Comparison of ENCODE assay signal across 14 cellular contexts in the genomic region with DNA sequence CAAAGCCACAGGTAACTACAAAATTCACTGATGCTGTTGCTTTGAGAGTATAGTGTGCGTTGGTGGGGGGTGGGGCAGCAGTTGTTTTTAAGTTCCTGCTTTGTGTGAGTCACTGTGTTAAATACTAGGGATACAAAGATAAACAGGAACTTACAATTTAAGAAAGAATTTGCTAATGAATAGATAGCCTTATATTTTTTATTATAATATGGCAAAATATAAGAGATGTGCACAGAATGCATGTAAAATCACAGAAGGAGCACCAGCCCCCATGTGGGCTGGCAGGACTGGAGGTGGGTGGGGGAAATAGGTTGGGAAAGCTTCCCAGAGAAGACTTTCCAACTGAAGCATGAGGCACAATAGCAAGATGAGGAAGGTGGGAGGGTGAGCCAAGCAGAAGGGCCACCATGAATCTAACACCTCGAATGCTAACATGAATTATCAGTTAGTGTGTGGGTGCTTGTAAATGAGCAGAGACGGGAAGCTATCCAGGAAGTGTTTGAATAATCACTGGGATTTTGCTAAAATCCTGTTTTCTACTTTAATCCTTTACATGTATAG. TPM values are rescaled to one million over a fixed set of nuclear protein-coding genes. Genes with fewer than 3 reads are reported as not detected.
DNase-seq lines count a peak whose midpoint lies in the region; ATAC-seq and TF ChIP-seq lines count a peak whose summit lies in the region.
"Had no signal": no experiment of that assay in that cellular context is flagged by ENCODE, and none has a peak within 500 bp of the region (broad histone marks: within the 10 kb centered on the region; RNA-seq: fewer than 3 reads in every experiment).

No MANE protein-coding gene starts in this region.

- peaks cover 96% of the 10 kb centered on the region for H3K36me3 ChIP-seq in HUES48 (ENCODE audit: control insufficient read depth, insufficient read depth, low read length)
- peaks cover 0 to 5% of the 10 kb centered on the region in 2 donors for H3K36me3 ChIP-seq in body of pancreas (replicated peaks in 1 of 2; ENCODE audit: insufficient read depth in 1 of 2, low read depth in 2 of 2)
- no peaks in the 10 kb centered on the region for H3K36me3 ChIP-seq in MG63

- H3K4me3 Mint-ChIP-seq in activated T-helper 1 cell treated with anti-CD3 and anti-CD28 coated beads, Interleukin-12 subunit alpha, Interleukin-12 subunit beta, Interleukin-2, Interleukin-4 antibody, amounts not matched to agents 30 ng/mL and 10 ng/mL and 1 ng/mL, durations not matched to agents 14 hours and 24 hours and 36 hours: no peak overlapping the region
- H3K4me3 Mint-ChIP-seq: activated CD4-positive, alpha-beta T cell treated with anti-CD3 and anti-CD28 coated beads, Interleukin-2, amount 10 ng/mL, durations not matched to agents 24 days and 14 days; mesothelial cell of epicardium had no signal

- intact Hi-C loops in body of pancreas (cut with DNase I): loop anchor here (10.0 kb wide), 1 partner anchor 137 kb away; no protein-coding TSS in a partner anchor
- intact Hi-C loops in activated T-helper 1 cell treated with anti-CD3 and anti-CD28 coated beads, Interleukin-12 subunit alpha, Interleukin-12 subunit beta, Interleukin-2, Interleukin-4 antibody, amounts not matched to agents 30 ng/mL and 10 ng/mL and 1 ng/mL, durations not matched to agents 14 hours and 24 hours and 36 hours (cut with micrococcal nuclease): no loop called here

- DNase-seq in A172 (ENCODE audit: low spot score) (peak; percentile 16), body of pancreas (peak in 3 of 4 donors; percentile 21 to 44 (median 30)), iris pigment epithelial cell (ENCODE audit: low read depth) (peak; percentile 71), MG63 (no peak), SKM-1 (lab: John Stamatoyannopoulos, UW; ENCODE audit: unreplicated experiment) (no peak), NCI-H1694 (lab: John Stamatoyannopoulos, UW) (no peak)
- no peak for DNase-seq in activated T-helper 1 cell treated with anti-CD3 and anti-CD28 coated beads, Interleukin-12 subunit alpha, Interleukin-12 subunit beta, Interleukin-2, Interleukin-4 antibody, amounts not matched to agents 30 ng/mL and 10 ng/mL and 1 ng/mL, durations not matched to agents 14 hours and 24 hours and 36 hours (ENCODE audit: low spot score)
- DNase-seq: activated CD4-positive, alpha-beta T cell treated with anti-CD3 and anti-CD28 coated beads, Interleukin-2, amount 10 ng/mL, durations not matched to agents 24 days and 14 days; DMS 273 treated with DMSO at 0.1 percent for 48 hours; NCI-H1436 treated with DMSO at 0.1 percent for 48 hours; NCI-H774; stimulated activated CD4-positive, alpha-beta T cell treated with anti-CD3 and anti-CD28 coated beads, Interleukin-1b, Interleukin-23, amount 100 ng/mL, for 48 hours had no signal

- H3K9me3 Mint-ChIP-seq in activated T-helper 1 cell treated with anti-CD3 and anti-CD28 coated beads, Interleukin-12 subunit alpha, Interleukin-12 subunit beta, Interleukin-2, Interleukin-4 antibody, amounts not matched to agents 30 ng/mL and 10 ng/mL and 1 ng/mL, durations not matched to agents 14 hours and 24 hours and 36 hours: no peaks in the 10 kb centered on the region
- H3K9me3 Mint-ChIP-seq: activated CD4-positive, alpha-beta T cell treated with anti-CD3 and anti-CD28 coated beads, Interleukin-2, amount 10 ng/mL, durations not matched to agents 24 days and 14 days; mesothelial cell of epicardium had no signal

- H3K36me3 Mint-ChIP-seq in activated T-helper 1 cell treated with anti-CD3 and anti-CD28 coated beads, Interleukin-12 subunit alpha, Interleukin-12 subunit beta, Interleukin-2, Interleukin-4 antibody, amounts not matched to agents 30 ng/mL and 10 ng/mL and 1 ng/mL, durations not matched to agents 14 hours and 24 hours and 36 hours (ENCODE audit: low read depth): no peaks in the 10 kb centered on the region

- TF ChIP-seq CTCF in body of pancreas (IDR thresholded peaks at IDR 0.05): no peak

- TF ChIP-seq POLR2A in body of pancreas (IDR thresholded peaks at IDR 0.05): no peak

- H3K4me1 Mint-ChIP-seq in activated T-helper 1 cell treated with anti-CD3 and anti-CD28 coated beads, Interleukin-12 subunit alpha, Interleukin-12 subunit beta, Interleukin-2, Interleukin-4 antibody, amounts not matched to agents 30 ng/mL and 10 ng/mL and 1 ng/mL, durations not matched to agents 14 hours and 24 hours and 36 hours (ENCODE audit: low read depth): peaks cover 7% of the 10 kb centered on the region

- no peaks in the 10 kb centered on the region for H3K9me3 ChIP-seq in HUES48 (ENCODE audit: control insufficient read depth, insufficient read depth, low read length)
- no peaks in the 10 kb centered on the region for H3K9me3 ChIP-seq in body of pancreas
- no peaks in the 10 kb centered on the region for H3K9me3 ChIP-seq in MG63

- 64 to 74% methylated on average over 3 of the region's 3 CpGs for WGBS in body of pancreas, 2 donors

- H3K27ac Mint-ChIP-seq in activated T-helper 1 cell treated with anti-CD3 and anti-CD28 coated beads, Interleukin-12 subunit alpha, Interleukin-12 subunit beta, Interleukin-2, Interleukin-4 antibody, amounts not matched to agents 30 ng/mL and 10 ng/mL and 1 ng/mL, durations not matched to agents 14 hours and 24 hours and 36 hours: no peak overlapping the region
- H3K27ac Mint-ChIP-seq: activated CD4-positive, alpha-beta T cell treated with anti-CD3 and anti-CD28 coated beads, Interleukin-2, amount 10 ng/mL, durations not matched to agents 24 days and 14 days; mesothelial cell of epicardium had no signal

- H3K27ac ChIP-seq in HUES48 (ENCODE audit: low read depth, low read length) (peak overlapping the region; percentile 73), body of pancreas (peak overlapping the region in 1 of 4 donors; percentile 38)

- peaks cover 25% of the 10 kb centered on the region for H3K4me1 ChIP-seq in HUES48 (ENCODE audit: control insufficient read depth, insufficient read depth, low read length)
- H3K4me1 ChIP-seq in body of pancreas: no peaks in the 10 kb centered on the region

- no peaks in the 10 kb centered on the region for H3K27me3 ChIP-seq in HUES48 (ENCODE audit: control insufficient read depth, insufficient read depth, low read length)
- H3K27me3 ChIP-seq in body of pancreas: no peaks in the 10 kb centered on the region
- no peaks in the 10 kb centered on the region for H3K27me3 ChIP-seq in MG63

- H3K9ac ChIP-seq in HUES48 (ENCODE audit: low read depth, low read length): no peak overlapping the region

- H3K4me3 ChIP-seq in HUES48 (ENCODE audit: low read depth, low read length) (no peak overlapping the region), body of pancreas (no peak overlapping the region), MG63 (no peak overlapping the region)

- ATAC-seq in body of pancreas: peak; percentile 40

- no peaks in the 10 kb centered on the region for H3K27me3 Mint-ChIP-seq in activated T-helper 1 cell treated with anti-CD3 and anti-CD28 coated beads, Interleukin-12 subunit alpha, Interleukin-12 subunit beta, Interleukin-2, Interleukin-4 antibody, amounts not matched to agents 30 ng/mL and 10 ng/mL and 1 ng/mL, durations not matched to agents 14 hours and 24 hours and 36 hours (ENCODE audit: insufficient read depth)

RNA-seq across cellular contexts. Expression of a gene that starts 57.1 kb away (rescaled TPM):
- 18.0 and 18.6 TPM in 2 replicates for total RNA-seq in A172 (2014; rRNA removed; shearing (Covaris generic))
- 1 to 10 TPM; 6.9 to 8.8 TPM for total RNA-seq in body of pancreas
- total RNA-seq in MG63 (2014; rRNA removed; shearing (Covaris generic); ENCODE audit: low replicate concordance): 7.4 and 7.6 TPM in 2 replicates
- total RNA-seq in activated T-helper 1 cell treated with anti-CD3 and anti-CD28 coated beads, Interleukin-12 subunit alpha, Interleukin-12 subunit beta, Interleukin-2, Interleukin-4 antibody, amounts not matched to agents 30 ng/mL and 10 ng/mL and 1 ng/mL, durations not matched to agents 14 hours and 24 hours and 36 hours: 0.34 and 0.36 TPM in 2 replicates

Comparison
In these comparisons a context has a peak if more than half of its experiments do, and no peak if none do; other contexts are left out.
1. DNase-seq: peak in A172 (single experiment), body of pancreas (3 of 4) and iris pigment epithelial cell (single experiment); none in MG63 (single experiment), SKM-1 (single experiment), activated T-helper 1 cell treated with anti-CD3 and anti-CD28 coated beads, Interleukin-12 subunit alpha, Interleukin-12 subunit beta, Interleukin-2, Interleukin-4 antibody, amounts not matched to agents 30 ng/mL and 10 ng/mL and 1 ng/mL, durations not matched to agents 14 hours and 24 hours and 36 hours (single experiment) and NCI-H1694 (single experiment).